31 cellular contexts compared by ENCODE assay signal in the genomic region with DNA sequence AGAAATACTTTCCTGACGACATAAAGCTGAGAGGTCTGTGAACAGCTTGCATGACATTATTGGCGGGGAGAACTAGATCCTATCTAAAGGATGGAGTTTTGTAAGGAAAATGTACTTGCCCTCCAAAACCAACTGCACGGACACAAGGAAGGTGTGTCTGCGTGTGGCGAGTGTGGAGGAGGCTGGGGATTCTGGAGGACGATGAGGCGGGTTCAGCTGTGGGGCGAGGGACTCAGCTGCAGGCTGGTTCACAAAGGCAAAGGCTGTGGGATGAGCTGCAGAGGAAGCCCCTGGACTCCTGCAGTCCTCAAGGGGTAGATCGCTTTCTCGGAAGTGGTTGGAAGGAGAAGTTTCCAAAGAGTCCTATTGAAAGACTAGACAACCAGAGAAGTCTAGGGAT. TPM values are rescaled to one million over a fixed set of nuclear protein-coding genes. Genes with fewer than 3 reads are reported as not detected.
"Had no signal": no experiment of that assay in that cellular context is flagged by ENCODE, and none has a peak within 500 bp of the region (broad histone marks: within the 10 kb centered on the region; RNA-seq: fewer than 3 reads in every experiment).

No MANE protein-coding gene starts in this region.

- DNase-seq: colonic mucosa; cortex of kidney; dermis blood vessel endothelial cell; dorsolateral prefrontal cortex; effector CD4-positive, alpha-beta T cell; effector CD8-positive, alpha-beta T cell; effector memory CD4-positive, alpha-beta T cell; effector memory CD8-positive, alpha-beta T cell; erythroblast; esophagus squamous epithelium; foreskin fibroblast; foreskin keratinocyte; foreskin melanocyte; gastrocnemius medialis; glutamatergic neuron; head of caudate nucleus; heart left ventricle; heart right ventricle had no signal

- ATAC-seq: esophagus mucosa, foreskin keratinocyte, gastrocnemius medialis, gastroesophageal sphincter, heart left ventricle, heart right ventricle had no signal

- H3K4me1 ChIP-seq: colonic mucosa, esophagus muscularis mucosa, esophagus squamous epithelium, foreskin keratinocyte, gastroesophageal sphincter had no signal

- H3K27ac Mint-ChIP-seq: dendritic cell treated with granulocyte-macrophage colony-stimulating factor and Interleukin-4, amounts not matched to agents 40 ng/mL and 50 ng/mL, for 4 days; effector memory CD8-positive, alpha-beta T cell; endodermal cell had no signal

- H3K36me3 ChIP-seq: colonic mucosa, esophagus muscularis mucosa, esophagus squamous epithelium, gastrocnemius medialis, gastroesophageal sphincter, heart left ventricle, heart right ventricle had no signal

- H3K4me3 Mint-ChIP-seq: dendritic cell treated with granulocyte-macrophage colony-stimulating factor and Interleukin-4, amounts not matched to agents 40 ng/mL and 50 ng/mL, for 4 days; effector memory CD8-positive, alpha-beta T cell; endodermal cell had no signal

- H3K4me3 ChIP-seq: colonic mucosa, coronary artery, dorsolateral prefrontal cortex, esophagus muscularis mucosa, esophagus squamous epithelium, gastrocnemius medialis, gastroesophageal sphincter, heart left ventricle, heart right ventricle had no signal

- FAIRE-seq: colon, endometrium, endothelial cell of umbilical vein, frontal cortex had no signal

- H3K27me3 ChIP-seq: colonic mucosa, gastrocnemius medialis, heart left ventricle, heart right ventricle had no signal

- H3K27ac ChIP-seq: colonic mucosa, coronary artery, dorsolateral prefrontal cortex, epithelial cell of prostate, esophagus muscularis mucosa, esophagus squamous epithelium, foreskin keratinocyte, gastrocnemius medialis, gastroesophageal sphincter, heart left ventricle, heart right ventricle had no signal

- H3K9me3 ChIP-seq: colonic mucosa, esophagus muscularis mucosa, esophagus squamous epithelium, gastrocnemius medialis, gastroesophageal sphincter, heart left ventricle, heart right ventricle had no signal

- H3K9me3 Mint-ChIP-seq: dendritic cell treated with granulocyte-macrophage colony-stimulating factor and Interleukin-4, amounts not matched to agents 40 ng/mL and 50 ng/mL, for 4 days; effector memory CD8-positive, alpha-beta T cell; endodermal cell had no signal

RNA-seq across cellular contexts. Expression of a gene that starts 48.2 kb away (rescaled TPM):
- total RNA-seq: epithelial cell of proximal tubule, fibroblast of villous mesenchyme had no signal
